ENCODE assay signal across 8 cellular contexts in the genomic region with DNA sequence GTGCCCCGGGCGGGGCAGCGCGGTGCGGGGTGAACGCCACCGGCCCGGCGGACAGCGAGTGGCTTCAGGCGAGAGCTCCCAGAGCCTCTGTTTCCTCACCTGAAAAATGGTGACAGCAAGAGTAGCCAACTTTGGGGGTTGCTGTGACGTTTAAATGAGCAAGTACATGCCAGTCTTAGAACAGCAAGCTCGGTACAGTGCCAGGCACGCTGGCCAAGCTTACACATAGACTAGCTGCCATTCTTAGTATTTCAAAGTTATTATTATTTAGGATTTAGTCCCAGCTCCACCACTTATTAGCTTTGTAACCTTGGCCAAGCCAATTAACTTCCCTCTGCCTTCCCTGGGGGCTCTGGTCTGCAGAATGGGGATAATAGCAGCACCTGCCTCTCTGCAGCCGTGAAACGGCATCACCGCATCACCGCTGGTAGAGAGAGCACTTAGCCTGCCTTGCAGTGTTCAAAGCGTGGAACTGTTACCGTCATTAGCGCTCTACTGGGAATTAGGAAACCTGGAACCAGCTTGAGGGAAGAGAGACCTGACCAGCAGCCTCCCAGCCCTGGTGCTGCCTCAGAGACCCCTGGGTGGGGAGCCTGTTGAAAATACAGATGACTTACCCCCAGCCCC. TPM values are rescaled to one million over a fixed set of nuclear protein-coding genes. Genes with fewer than 3 reads are reported as not detected.
A peak's percentile ranks its signal among the peaks of the same experiment; 100 is the strongest.
DNase-seq lines count a peak whose midpoint lies in the region; ATAC-seq lines count a peak whose summit lies in the region.
"Had no signal": no experiment of that assay in that cellular context is flagged by ENCODE, and none has a peak within 500 bp of the region (broad histone marks: within the 10 kb centered on the region; RNA-seq: fewer than 3 reads in every experiment).

A gene with protein sequence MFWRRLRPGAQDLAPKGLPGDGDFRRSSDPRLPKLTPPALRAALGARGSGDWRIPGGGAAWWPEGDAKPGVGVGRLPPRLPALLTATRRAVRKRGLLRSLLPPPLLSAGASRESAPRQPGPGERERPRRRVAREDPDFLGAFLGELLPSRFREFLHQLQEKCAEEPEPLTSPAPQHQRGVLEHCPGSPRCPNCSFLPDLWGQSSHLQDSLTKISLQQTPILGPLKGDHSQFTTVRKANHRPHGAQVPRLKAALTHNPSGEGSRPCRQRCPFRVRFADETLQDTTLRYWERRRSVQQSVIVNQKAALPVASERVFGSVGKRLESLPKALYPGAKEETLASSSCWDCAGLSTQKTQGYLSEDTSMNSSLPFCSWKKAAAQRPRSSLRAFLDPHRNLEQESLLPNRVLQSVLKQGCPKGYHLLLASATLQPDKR (minus strand): TSS at position 433 of the 627 bp plus-strand sequence. CDS start 527 bp downstream, outside the sequence.

- DNase-seq in SK-N-MC (ENCODE audit: low read depth, low spot score): no peak
- DNase-seq in NAMALWA (ENCODE audit: low spot score): no peak
- DNase-seq: NCI-H446 treated with DMSO at 0.1 percent for 48 hours had no signal

- H3K4me1 ChIP-seq in HUES64 (ENCODE audit: insufficient read depth, low read length): no peaks in the 10 kb centered on the region; the same call in 1 of the 2 replicates

- H3K4me1 Mint-ChIP-seq in stimulated activated memory B cell treated with anti-CD40 and anti-IgM and Interleukin-4, amounts not matched to agents 10 μg/mL and 1 μg/mL and 100 μg/mL, for 72 hours: peaks cover 22% of the 10 kb centered on the region

- 23% methylated on average over 21 of the region's 21 CpGs for WGBS in HUES64

- H3K9me3 Mint-ChIP-seq in stimulated activated memory B cell treated with anti-CD40 and anti-IgM and Interleukin-4, amounts not matched to agents 10 μg/mL and 1 μg/mL and 100 μg/mL, for 72 hours: peaks cover 2% of the 10 kb centered on the region

- H3K27me3 ChIP-seq in HUES64 (ENCODE audit: insufficient read depth, low read length): peaks cover 34% of the 10 kb centered on the region

- peak within 1 kb of the TSS; percentile 38 for H3K4me3 Mint-ChIP-seq in stimulated activated memory B cell treated with anti-CD40 and anti-IgM and Interleukin-4, amounts not matched to agents 10 μg/mL and 1 μg/mL and 100 μg/mL, for 72 hours

- peak within 1 kb of the TSS; percentile 62 for H3K9ac ChIP-seq in HUES64 (ENCODE audit: low read depth, low read length)
- peak within 1 kb of the TSS; percentile 77 for H3K9ac ChIP-seq in SK-N-MC (ENCODE audit: insufficient read length)

- peaks cover 42% of the 10 kb centered on the region for H3K27me3 Mint-ChIP-seq in stimulated activated memory B cell treated with anti-CD40 and anti-IgM and Interleukin-4, amounts not matched to agents 10 μg/mL and 1 μg/mL and 100 μg/mL, for 72 hours

- no peak within 1 kb of the TSS for H3K27ac ChIP-seq in HUES64 (ENCODE audit: low read depth, low read length)
- 0 out of 2 replicates have a peak within 1 kb of the TSS, but pooled peaks have one; percentile 19 for H3K27ac ChIP-seq in SK-N-MC

- H3K9me3 ChIP-seq in HUES64 (ENCODE audit: insufficient read depth, low read depth, low read length) (no peaks in the 10 kb centered on the region), SK-N-MC (ENCODE audit: low read depth, low read length) (no peaks in the 10 kb centered on the region), iPS-18c (ENCODE audit: control insufficient read depth, insufficient read depth, low read length) (no peaks in the 10 kb centered on the region)

- H3K4me3 ChIP-seq in HUES64 (ENCODE audit: low read length) (peak within 1 kb of the TSS; percentile 62), SK-N-MC (peak within 1 kb of the TSS; percentile 77), iPS-18c (ENCODE audit: insufficient read depth, low read depth, low read length) (peak within 1 kb of the TSS; percentile 58)

- H3K36me3 ChIP-seq in HUES64 (ENCODE audit: insufficient read depth, low read length) (no peaks in the 10 kb centered on the region), SK-N-MC (ENCODE audit: insufficient read depth, low read length) (no peaks in the 10 kb centered on the region)

- ATAC-seq in stimulated activated memory B cell treated with anti-CD40 and anti-IgM and Interleukin-4, amounts not matched to agents 10 μg/mL and 1 μg/mL and 100 μg/mL, for 72 hours: no peak
- no peak for ATAC-seq in GM18498 (IDR thresholded peaks at IDR 0.05; ENCODE audit: unreplicated experiment)
- no peak for ATAC-seq in HG03095 (IDR thresholded peaks at IDR 0.05; ENCODE audit: unreplicated experiment)

- no peak within 1 kb of the TSS for H3K27ac Mint-ChIP-seq in stimulated activated memory B cell treated with anti-CD40 and anti-IgM and Interleukin-4, amounts not matched to agents 10 μg/mL and 1 μg/mL and 100 μg/mL, for 72 hours

- no peaks in the 10 kb centered on the region for H3K36me3 Mint-ChIP-seq in stimulated activated memory B cell treated with anti-CD40 and anti-IgM and Interleukin-4, amounts not matched to agents 10 μg/mL and 1 μg/mL and 100 μg/mL, for 72 hours

RNA-seq across cellular contexts. Expression of the gene that starts here (rescaled TPM):
- polyA plus RNA-seq in HUES64 (2013, experiment 1 of 2): not detected
- not detected for polyA plus RNA-seq in HUES64 (2013, experiment 2 of 2)
